11 cellular contexts compared by ENCODE assay signal in genomic region chr3:9782777-9783176, GRCh38. TPM values are rescaled to one million over a fixed set of nuclear protein-coding genes. Genes with fewer than 3 reads are reported as not detected.
A peak's percentile ranks its signal among the peaks of the same experiment; 100 is the strongest.
DNase-seq lines count a peak whose midpoint lies in the region; ATAC-seq and TF ChIP-seq lines count a peak whose summit lies in the region.
"Had no signal": no experiment of that assay in that cellular context is flagged by ENCODE, and none has a peak within 500 bp of the region (broad histone marks: within the 10 kb centered on the region; RNA-seq: fewer than 3 reads in every experiment).

No MANE protein-coding gene starts in this region.

- H3K27me3 Mint-ChIP-seq in CD8-positive, alpha-beta T cell (ENCODE audit: low read depth) = no peaks in the 10 kb centered on the region
- no peaks in the 10 kb centered on the region for H3K27me3 Mint-ChIP-seq in H9 (ENCODE audit: low read depth)
- H3K27me3 Mint-ChIP-seq: activated naive CD4-positive, alpha-beta T cell treated with anti-CD3 and anti-CD28 coated beads, Interleukin-2, amount 10 ng/mL, durations not matched to agents 7 days and 5 days had no signal

- no peak overlapping the region for H2BK15ac ChIP-seq in H9 (ENCODE audit: low read depth, low read length)

- no peak overlapping the region for H2BK5ac ChIP-seq in H9 (ENCODE audit: insufficient read length, low read length)

- no peak overlapping the region for H3K14ac ChIP-seq in H9 (ENCODE audit: insufficient read depth, low read length)

- no peak overlapping the region for H2BK120ac ChIP-seq in H9 (ENCODE audit: low read depth, low read length, poor library complexity, severe bottlenecking)

- peaks cover 41% of the 10 kb centered on the region for H3K4me1 ChIP-seq in CD8-positive, alpha-beta T cell (ENCODE audit: insufficient read depth, low read length)
- no peaks in the 10 kb centered on the region for H3K4me1 ChIP-seq in H9 (ENCODE audit: insufficient read depth, low read length)

- H2BK20ac ChIP-seq in H9 (ENCODE audit: low read depth, low read length, poor library complexity, severe bottlenecking) = no peak overlapping the region

- H3K36me3 Mint-ChIP-seq in CD8-positive, alpha-beta T cell = peaks cover 60% of the 10 kb centered on the region
- peaks cover 20 to 70% (median 67%) of the 10 kb centered on the region in 3 experiments; a peak in 6 of 7 replicates for H3K36me3 Mint-ChIP-seq in H9 (ENCODE audit: insufficient read depth in 1 of 3, low read depth in 3 of 3)

- H3K27me3 ChIP-seq in CD8-positive, alpha-beta T cell (ENCODE audit: insufficient read depth, low read length) = no peaks in the 10 kb centered on the region
- H3K27me3 ChIP-seq in H9 (ENCODE audit: insufficient read depth, low read length) (no peaks in the 10 kb centered on the region), kidney epithelial cell (ENCODE audit: control insufficient read depth, insufficient read depth, low read length) (no peaks in the 10 kb centered on the region)
- H3K27me3 ChIP-seq: testis had no signal

- intact Hi-C loops in CD8-positive, alpha-beta T cell (cut with DNase I, micrococcal nuclease) = no loop called here

- H3K4ac ChIP-seq in H9 (ENCODE audit: low read depth, low read length) = no peak overlapping the region

- WGBS in H9 (ENCODE audit: extremely low coverage, insufficient read length, low lambda C conversion rate) = no CpG with 5 or more reads among the region's 3 CpGs

- CTCF ChIA-PET in CD8-positive, alpha-beta T cell (lab: Charles Lee) = interaction anchor here (0.7 to 1.8 kb wide), 2 partner anchors 50 to 82 kb away, joined by 3 to 5 read pairs; no protein-coding TSS in a partner anchor
- CTCF ChIA-PET in RWPE1 (lab: Yijun Ruan, JAX) = interaction anchor here (0.6 to 0.8 kb wide), 2 partner anchors 811 to 1233 kb away, joined by 3 to 5 read pairs; no protein-coding TSS in a partner anchor

- POLR2A ChIA-PET in CD8-positive, alpha-beta T cell (lab: Charles Lee) = interaction anchor here (2.3 kb wide), 1 partner anchor 10 kb away, joined by 9 read pairs; the partner anchor contains the start of genes ARPC4 and TADA3
- POLR2A ChIA-PET in RWPE1 (lab: Yijun Ruan, JAX; ENCODE audit: low non-redundant PET) = no interaction called here

- TF ChIP-seq CTCF in CD8-positive, alpha-beta T cell (IDR thresholded peaks at IDR 0.05) = no peak
- TF ChIP-seq CTCF in H9 (conservative IDR thresholded peaks at IDR 0.05) = peak; percentile 38; the same call in 2 of the 3 replicates
- TF ChIP-seq CTCF in RWPE1 (conservative IDR thresholded peaks at IDR 0.05; ENCODE audit: low read depth) = peak; percentile 48
- peak; percentile 2 for TF ChIP-seq CTCF in kidney epithelial cell (IDR thresholded peaks at IDR 0.05; ENCODE audit: insufficient read depth, low read length, poor library complexity, severe bottlenecking)

- H3K27ac ChIP-seq in CD8-positive, alpha-beta T cell (ENCODE audit: low read depth, low read length) = no peak overlapping the region
- H3K27ac ChIP-seq in H9 (ENCODE audit: insufficient read length, low read depth, low read length) = no peak overlapping the region
- H3K27ac ChIP-seq in RWPE1 = no peak overlapping the region; the same call in 1 of the 2 replicates
- H3K27ac ChIP-seq: testis had no signal

- H3K79me2 ChIP-seq in H9 (ENCODE audit: insufficient read depth, low read length) = no peaks in the 10 kb centered on the region

- H4K8ac ChIP-seq in H9 (replicated peaks; ENCODE audit: insufficient read length, low read depth, low read length) = no peak overlapping the region

- H4K20me1 ChIP-seq in H9 (ENCODE audit: control insufficient read depth, insufficient read depth, insufficient read length) = no peaks in the 10 kb centered on the region

- no peak overlapping the region for H3K23ac ChIP-seq in H9 (ENCODE audit: insufficient read length, low read depth, low read length)

- H3K27ac Mint-ChIP-seq in CD8-positive, alpha-beta T cell = no peak overlapping the region
- no peak overlapping the region for H3K27ac Mint-ChIP-seq in H9

- peaks cover 14% of the 10 kb centered on the region for H3K36me3 ChIP-seq in CD8-positive, alpha-beta T cell (ENCODE audit: insufficient read depth, low read length)
- H3K36me3 ChIP-seq in kidney epithelial cell (ENCODE audit: control insufficient read depth, insufficient read depth, low read length) = peaks cover 5% of the 10 kb centered on the region

- peaks cover 48% of the 10 kb centered on the region for H3K4me1 Mint-ChIP-seq in CD8-positive, alpha-beta T cell (ENCODE audit: low read depth)
- peaks cover 7 to 8% of the 10 kb centered on the region in 2 experiments; a peak in 3 of 4 replicates for H3K4me1 Mint-ChIP-seq in H9

- H3K23me2 ChIP-seq in H9 (ENCODE audit: insufficient read length, low read depth, low read length, poor library complexity, severe bottlenecking) = no peaks in the 10 kb centered on the region

- H3K4me3 Mint-ChIP-seq in CD8-positive, alpha-beta T cell = no peak overlapping the region
- no peak overlapping the region for H3K4me3 Mint-ChIP-seq in H9
- H3K4me3 Mint-ChIP-seq: activated naive CD4-positive, alpha-beta T cell treated with anti-CD3 and anti-CD28 coated beads, Interleukin-2, amount 10 ng/mL, durations not matched to agents 7 days and 5 days had no signal

- no peak overlapping the region for H3K18ac ChIP-seq in H9 (ENCODE audit: insufficient read length, low read depth, low read length)

- no peak overlapping the region for H4K91ac ChIP-seq in H9 (ENCODE audit: insufficient read length, low read depth, low read length)

- no peak overlapping the region for H3K9ac ChIP-seq in H9 (ENCODE audit: extremely low read depth, insufficient read length, low read length)

- no peak for DNase-seq in CD8-positive, alpha-beta T cell
- DNase-seq in H9 (no peak), RWPE1 (ENCODE audit: low spot score) (no peak), kidney epithelial cell (ENCODE audit: low read depth) (no peak), cortex of kidney (lab: John Stamatoyannopoulos, UW) (no peak)
- no peak for DNase-seq in activated effector memory CD4-positive, alpha-beta T cell treated with Interleukin-2 at 50 U/mL for 16 hours
- DNase-seq: activated naive CD4-positive, alpha-beta T cell treated with anti-CD3 and anti-CD28 coated beads, Interleukin-2, amount 10 ng/mL, durations not matched to agents 7 days and 5 days; stimulated activated CD4-positive, alpha-beta T cell treated with anti-CD3 and anti-CD28 coated beads, Interleukin-4, amount 100 ng/mL, for 1 hour; testis had no signal

- H2AK5ac ChIP-seq in H9 (ENCODE audit: insufficient read length, low read length) = no peak overlapping the region

- no peak overlapping the region for H2BK12ac ChIP-seq in H9 (ENCODE audit: insufficient read length, low read depth, low read length)

- no peaks in the 10 kb centered on the region for H3K79me1 ChIP-seq in H9 (ENCODE audit: insufficient read depth, low read depth, low read length, poor library complexity, severe bottlenecking)

- no peaks in the 10 kb centered on the region for H3K9me3 Mint-ChIP-seq in CD8-positive, alpha-beta T cell
- H3K9me3 Mint-ChIP-seq in H9 = no peaks in the 10 kb centered on the region
- H3K9me3 Mint-ChIP-seq: activated naive CD4-positive, alpha-beta T cell treated with anti-CD3 and anti-CD28 coated beads, Interleukin-2, amount 10 ng/mL, durations not matched to agents 7 days and 5 days had no signal

- H3K4me2 ChIP-seq in H9 (ENCODE audit: insufficient read depth, insufficient read length, low read length) = no peak overlapping the region

- H2AFZ ChIP-seq in H9 (ENCODE audit: low read length) = no peak overlapping the region

- no peak overlapping the region for H3K56ac ChIP-seq in H9 (ENCODE audit: insufficient read length, low read depth, low read length)

- no peak overlapping the region for H3K4me3 ChIP-seq in CD8-positive, alpha-beta T cell (ENCODE audit: low read depth, low read length)
- H3K4me3 ChIP-seq in kidney epithelial cell (ENCODE audit: low read depth, low read length) = no peak overlapping the region
- H3K4me3 ChIP-seq: testis had no signal

- H3T11ph ChIP-seq in H9 (ENCODE audit: low read length) = no peak overlapping the region

- H3K9me3 ChIP-seq in CD8-positive, alpha-beta T cell (ENCODE audit: low read length) = no peaks in the 10 kb centered on the region
- H3K9me3 ChIP-seq in H9 (ENCODE audit: control insufficient read depth, low read depth, low read length) = no peaks in the 10 kb centered on the region
- H3K9me3 ChIP-seq: testis had no signal

- ATAC-seq in CD8-positive, alpha-beta T cell = peak; percentile 39
- ATAC-seq in HG03469 (IDR thresholded peaks at IDR 0.05; ENCODE audit: unreplicated experiment) (no peak), HG02938 (IDR thresholded peaks at IDR 0.05; ENCODE audit: unreplicated experiment) (no peak)

- no peak overlapping the region for H4K5ac ChIP-seq in H9 (ENCODE audit: insufficient read length, low read depth, low read length)

RNA-seq across cellular contexts. Expression of gene TADA3, which starts 9.5 kb away (rescaled TPM):
- 10 to 100 TPM in 1 of 2 experiments, 1 to 10 TPM in 1; 9.5 to 11.0 TPM for total RNA-seq in CD8-positive, alpha-beta T cell
- total RNA-seq in H9 (2021) (49.8 and 51.3 TPM in 2 replicates), kidney epithelial cell (105 and 114 TPM in 2 replicates)

RNA-seq across cellular contexts. Expression of gene ARPC4, which starts 10.1 kb away (rescaled TPM):
- 100 to 1,000 TPM in 1 of 2 experiments, 10 to 100 TPM in 1; 97.7 to 104 TPM for total RNA-seq in CD8-positive, alpha-beta T cell
- total RNA-seq in H9 (2021) (161 and 164 TPM in 2 replicates), kidney epithelial cell (204 and 206 TPM in 2 replicates)

RNA-seq across cellular contexts. Expression of gene CAMK1, which starts 13.0 kb away (rescaled TPM):
- not detected for total RNA-seq in CD8-positive, alpha-beta T cell
- 9.0 and 9.2 TPM in 2 replicates for total RNA-seq in H9 (2021)
- total RNA-seq in kidney epithelial cell = 18.0 and 19.9 TPM in 2 replicates

RNA-seq across cellular contexts. Expression of gene TTLL3, which starts 27.3 kb away (rescaled TPM):
- total RNA-seq in CD8-positive, alpha-beta T cell = 10 to 100 TPM; 44.6 to 46.2 TPM
- total RNA-seq in H9 (2021) = 10.3 and 14.4 TPM in 2 replicates
- 12.4 and 18.8 TPM in 2 replicates for total RNA-seq in kidney epithelial cell

RNA-seq across cellular contexts. Expression of gene OGG1, which starts 33.0 kb away (rescaled TPM):
- 1 to 10 TPM; 4.9 to 7.9 TPM for total RNA-seq in CD8-positive, alpha-beta T cell
- 43.4 and 44.1 TPM in 2 replicates for total RNA-seq in H9 (2021)
- 19.2 and 23.9 TPM in 2 replicates for total RNA-seq in kidney epithelial cell
